ENCODE assay signal across 9 cellular contexts in genomic region chr5:181052526-181052927, GRCh38. TPM values are rescaled to one million over a fixed set of nuclear protein-coding genes. Genes with fewer than 3 reads are reported as not detected.
DNase-seq lines count a peak whose midpoint lies in the region; ATAC-seq and TF ChIP-seq lines count a peak whose summit lies in the region.
"Had no signal": no experiment of that assay in that cellular context is flagged by ENCODE, and none has a peak within 500 bp of the region (broad histone marks: within the 10 kb centered on the region; RNA-seq: fewer than 3 reads in every experiment).

No MANE protein-coding gene starts in this region.

- DNase-seq in activated CD4-positive, alpha-beta T cell treated with anti-CD3 and anti-CD28 coated beads, Interleukin-2, amount 10 ng/mL, durations not matched to agents 24 days and 14 days = peak; percentile 66
- no peak for DNase-seq in activated CD4-positive, alpha-beta T cell treated with anti-CD3 and anti-CD28 coated beads for 4 hours
- DNase-seq in tibial artery (no peak), G401 (ENCODE audit: low spot score) (no peak), COR-L47 (lab: John Stamatoyannopoulos, UW) (no peak)

- H3K4me3 Mint-ChIP-seq in activated CD4-positive, alpha-beta T cell treated with anti-CD3 and anti-CD28 coated beads, Interleukin-2, amount 10 ng/mL, durations not matched to agents 24 days and 14 days = peak overlapping the region; percentile 67
- H3K4me3 Mint-ChIP-seq in activated T-helper 17 cell treated with anti-CD3 and anti-CD28 coated beads, Interleukin-2, amount 50 U/mL, for 72 hours = peak overlapping the region; percentile 57

- H3K4me1 ChIP-seq in iPS-20b (ENCODE audit: insufficient read depth, low read length) = no peaks in the 10 kb centered on the region
- H3K4me1 ChIP-seq in tibial artery = peaks cover 0 to 19% (median 17%) of the 10 kb centered on the region in 4 donors

- H3K27ac ChIP-seq in iPS-20b (ENCODE audit: low read length) (no peak overlapping the region), tibial artery (no peak overlapping the region)

- H3K27me3 ChIP-seq in iPS-20b (ENCODE audit: insufficient read depth, low read length) (peaks cover 96% of the 10 kb centered on the region), tibial artery (peaks cover 0 to 77% of the 10 kb centered on the region in 2 donors)

- H3K9me3 ChIP-seq in iPS-20b (ENCODE audit: insufficient read depth, low read depth, low read length) = no peaks in the 10 kb centered on the region
- no peaks in the 10 kb centered on the region for H3K9me3 ChIP-seq in tibial artery

- peaks cover 5% of the 10 kb centered on the region for H3K9me3 Mint-ChIP-seq in activated CD4-positive, alpha-beta T cell treated with anti-CD3 and anti-CD28 coated beads, Interleukin-2, amount 10 ng/mL, durations not matched to agents 24 days and 14 days
- H3K9me3 Mint-ChIP-seq in activated T-helper 17 cell treated with anti-CD3 and anti-CD28 coated beads, Interleukin-2, amount 50 U/mL, for 72 hours = no peaks in the 10 kb centered on the region

- no peak overlapping the region for H3K9ac ChIP-seq in iPS-20b (ENCODE audit: low read depth, low read length)

- no peak overlapping the region for H3K27ac Mint-ChIP-seq in activated CD4-positive, alpha-beta T cell treated with anti-CD3 and anti-CD28 coated beads, Interleukin-2, amount 10 ng/mL, durations not matched to agents 24 days and 14 days
- H3K27ac Mint-ChIP-seq in activated T-helper 17 cell treated with anti-CD3 and anti-CD28 coated beads, Interleukin-2, amount 50 U/mL, for 72 hours = no peak overlapping the region

- in situ Hi-C loops in G401 (cut with HindIII; ENCODE audit: low sequenced_read_pairs) = no loop called here

- H3K27me3 Mint-ChIP-seq in activated CD4-positive, alpha-beta T cell treated with anti-CD3 and anti-CD28 coated beads, Interleukin-2, amount 10 ng/mL, durations not matched to agents 24 days and 14 days = peaks cover 63% of the 10 kb centered on the region
- peaks cover 73% of the 10 kb centered on the region for H3K27me3 Mint-ChIP-seq in activated T-helper 17 cell treated with anti-CD3 and anti-CD28 coated beads, Interleukin-2, amount 50 U/mL, for 72 hours

- no peak for ATAC-seq in activated T-helper 17 cell treated with anti-CD3 and anti-CD28 coated beads, Interleukin-2, amount 50 U/mL, for 72 hours (replicated peaks)
- ATAC-seq in esophagus mucosa = no peak

- H3K4me3 ChIP-seq in iPS-20b (ENCODE audit: low read length) (peak overlapping the region; percentile 55; the same call in 1 of the 2 replicates), tibial artery (peak overlapping the region; percentile 33 to 57)

- no peak for TF ChIP-seq CTCF in tibial artery (IDR thresholded peaks at IDR 0.05)

- no peaks in the 10 kb centered on the region for H3K36me3 ChIP-seq in iPS-20b (ENCODE audit: insufficient read depth, low read depth, low read length)
- no peaks in the 10 kb centered on the region for H3K36me3 ChIP-seq in tibial artery

- peaks cover 2% of the 10 kb centered on the region for H3K36me3 Mint-ChIP-seq in activated CD4-positive, alpha-beta T cell treated with anti-CD3 and anti-CD28 coated beads, Interleukin-2, amount 10 ng/mL, durations not matched to agents 24 days and 14 days (ENCODE audit: low read depth)
- H3K36me3 Mint-ChIP-seq in activated T-helper 17 cell treated with anti-CD3 and anti-CD28 coated beads, Interleukin-2, amount 50 U/mL, for 72 hours (ENCODE audit: low read depth) = peaks cover 7% of the 10 kb centered on the region

- H3K4me1 Mint-ChIP-seq in activated CD4-positive, alpha-beta T cell treated with anti-CD3 and anti-CD28 coated beads, Interleukin-2, amount 10 ng/mL, durations not matched to agents 24 days and 14 days = peaks cover 11% of the 10 kb centered on the region
- H3K4me1 Mint-ChIP-seq in activated T-helper 17 cell treated with anti-CD3 and anti-CD28 coated beads, Interleukin-2, amount 50 U/mL, for 72 hours = peaks cover 10% of the 10 kb centered on the region

- intact Hi-C loops in activated CD4-positive, alpha-beta T cell treated with anti-CD3 and anti-CD28 coated beads, Interleukin-2, amount 10 ng/mL, durations not matched to agents 24 days and 14 days (cut with micrococcal nuclease) = loop anchor here (5.0 kb wide), 2 partner anchors 115 to 270 kb away; no protein-coding TSS in a partner anchor
- intact Hi-C loops in tibial artery (cut with DNase I; ENCODE audit: low total_unique reads) = no loop called here

RNA-seq across cellular contexts. Expression of gene BTNL9, which starts 12.5 kb away (rescaled TPM):
- total RNA-seq in activated CD4-positive, alpha-beta T cell treated with anti-CD3 and anti-CD28 coated beads, Interleukin-2, amount 10 ng/mL, durations not matched to agents 24 days and 14 days = 0.23 TPM in 1 of 2 replicates, not detected in the other
- total RNA-seq in activated T-helper 17 cell treated with anti-CD3 and anti-CD28 coated beads, Interleukin-2, amount 50 U/mL, for 72 hours = under 1 TPM in 1 of 2 donors, not detected in 1; 0.16 TPM
- 2.5 TPM for total RNA-seq in esophagus mucosa
- total RNA-seq in G401 (2014; rRNA removed; shearing (Covaris generic)) = 0.98 and 5.3 TPM in 2 replicates
- total RNA-seq: T-helper 1 cell treated with Interleukin-12 subunit alpha and Interleukin-12 subunit beta and Interleukin-4 antibody, amounts not matched to agents 30 ng/mL and 1 ng/mL, for 36 hours had no signal
